8 cellular contexts compared by ENCODE assay signal in genomic region chr7:69599879-69600764, GRCh38. TPM values are rescaled to one million over a fixed set of nuclear protein-coding genes. Genes with fewer than 3 reads are reported as not detected.
DNase-seq lines count a peak whose midpoint lies in the region; ATAC-seq and TF ChIP-seq lines count a peak whose summit lies in the region.

No MANE protein-coding gene starts in this region.

- no peak overlapping the region for H3K27ac ChIP-seq in CD4-positive, alpha-beta T cell (ENCODE audit: low read depth, low read length)
- no peak overlapping the region for H3K27ac ChIP-seq in HUES6 (ENCODE audit: low read depth, low read length)
- no peak overlapping the region for H3K27ac ChIP-seq in ectodermal cell (ENCODE audit: insufficient read depth, low read depth, low read length, poor library complexity, severe bottlenecking)
- H3K27ac ChIP-seq in neural progenitor cell, result no peak overlapping the region

- H3K4me3 Mint-ChIP-seq in CD4-positive, alpha-beta T cell, result peak overlapping the region; percentile 88
- no peak overlapping the region for H3K4me3 Mint-ChIP-seq in neural progenitor cell

- no peak for TF ChIP-seq CTCF in CD4-positive, alpha-beta T cell (IDR thresholded peaks at IDR 0.05)
- TF ChIP-seq CTCF in neural progenitor cell (IDR thresholded peaks at IDR 0.05), result no peak

- H3K27me3 ChIP-seq in CD4-positive, alpha-beta T cell (ENCODE audit: control insufficient read depth, insufficient read depth, low read length), result peaks cover 44% of the 10 kb centered on the region
- peaks cover 82% of the 10 kb centered on the region for H3K27me3 ChIP-seq in HUES6 (ENCODE audit: control insufficient read depth, insufficient read depth, low read length)
- peaks cover 81% of the 10 kb centered on the region for H3K27me3 ChIP-seq in ectodermal cell (ENCODE audit: control insufficient read depth, insufficient read depth, low read length, poor library complexity, severe bottlenecking)
- peaks cover 80% of the 10 kb centered on the region for H3K27me3 ChIP-seq in neural progenitor cell

- H3K9me3 Mint-ChIP-seq in CD4-positive, alpha-beta T cell, result no peaks in the 10 kb centered on the region
- no peaks in the 10 kb centered on the region for H3K9me3 Mint-ChIP-seq in neural progenitor cell

- H4K20me1 ChIP-seq in neural progenitor cell (ENCODE audit: low read depth), result peaks cover 47% of the 10 kb centered on the region

- H3K4me1 Mint-ChIP-seq in CD4-positive, alpha-beta T cell (ENCODE audit: low read depth), result peaks cover 10% of the 10 kb centered on the region
- peaks cover 14% of the 10 kb centered on the region for H3K4me1 Mint-ChIP-seq in neural progenitor cell

- no peaks in the 10 kb centered on the region for H3K36me3 ChIP-seq in HUES6 (ENCODE audit: control insufficient read depth, insufficient read depth, low read length)
- no peaks in the 10 kb centered on the region for H3K36me3 ChIP-seq in ectodermal cell (ENCODE audit: control insufficient read depth, insufficient read depth, low read length)
- H3K36me3 ChIP-seq in neural progenitor cell, result no peaks in the 10 kb centered on the region

- ATAC-seq in CD4-positive, alpha-beta T cell (ENCODE audit: poor library complexity), result no peak
- ATAC-seq in GM19397 (IDR thresholded peaks at IDR 0.05; ENCODE audit: unreplicated experiment), result no peak
- no peak for ATAC-seq in HG03378 (IDR thresholded peaks at IDR 0.05; ENCODE audit: unreplicated experiment)

- intact Hi-C loops in CD4-positive, alpha-beta T cell (cut with DNase I, micrococcal nuclease), result no loop called here

- WGBS in ectodermal cell, 2 experiments, result 0% methylated on average over 24 to 25 of the region's 29 CpGs

- no peak for DNase-seq in CD4-positive, alpha-beta T cell
- DNase-seq in neural progenitor cell (ENCODE audit: low spot score) (peak; percentile 50), mesenteric fat pad (ENCODE audit: low spot score) (no peak), COR-L47 (lab: John Stamatoyannopoulos, UW) (no peak)

- POLR2A ChIA-PET in CD4-positive, alpha-beta T cell (lab: Charles Lee), result no interaction called here

- H3K4me2 ChIP-seq in neural progenitor cell, result peak overlapping the region; percentile 99

- H2AFZ ChIP-seq in neural progenitor cell (replicated peaks), result peak overlapping the region; percentile 95

- H3K9ac ChIP-seq in HUES6 (ENCODE audit: low read length), result peak overlapping the region; percentile 79
- H3K9ac ChIP-seq in neural progenitor cell, result no peak overlapping the region

- no peaks in the 10 kb centered on the region for H3K36me3 Mint-ChIP-seq in CD4-positive, alpha-beta T cell (ENCODE audit: low read depth)
- no peaks in the 10 kb centered on the region for H3K36me3 Mint-ChIP-seq in neural progenitor cell

- H3K4me3 ChIP-seq in HUES6 (ENCODE audit: low read depth, low read length), result peak overlapping the region; percentile 96
- peak overlapping the region; percentile 67 for H3K4me3 ChIP-seq in ectodermal cell (ENCODE audit: insufficient read depth, low read depth, low read length)
- peak overlapping the region; percentile 99 for H3K4me3 ChIP-seq in neural progenitor cell

- no peaks in the 10 kb centered on the region for H3K9me3 ChIP-seq in CD4-positive, alpha-beta T cell (ENCODE audit: control insufficient read depth, low read length)
- no peaks in the 10 kb centered on the region for H3K9me3 ChIP-seq in HUES6 (ENCODE audit: control insufficient read depth, insufficient read depth, low read depth, low read length)
- no peaks in the 10 kb centered on the region for H3K9me3 ChIP-seq in ectodermal cell (ENCODE audit: control insufficient read depth, low read length)
- no peaks in the 10 kb centered on the region for H3K9me3 ChIP-seq in neural progenitor cell (ENCODE audit: low read depth)

- H3K4me1 ChIP-seq in HUES6 (ENCODE audit: control insufficient read depth, insufficient read depth, low read length) (peaks cover 14% of the 10 kb centered on the region), ectodermal cell (ENCODE audit: control insufficient read depth, insufficient read depth, low read length) (peaks cover 8% of the 10 kb centered on the region), neural progenitor cell (peaks cover 12% of the 10 kb centered on the region)

- peaks cover 20% of the 10 kb centered on the region for H3F3A ChIP-seq in neural progenitor cell (ENCODE audit: low read depth)

- H3K79me2 ChIP-seq in neural progenitor cell (ENCODE audit: low read depth), result peaks cover 14% of the 10 kb centered on the region

- CTCF ChIA-PET in CD4-positive, alpha-beta T cell (lab: Charles Lee), result no interaction called here

- no peak overlapping the region for H3K27ac Mint-ChIP-seq in CD4-positive, alpha-beta T cell
- peak overlapping the region; percentile 99 for H3K27ac Mint-ChIP-seq in neural progenitor cell

- H3K27me3 Mint-ChIP-seq in CD4-positive, alpha-beta T cell, result peaks cover 18% of the 10 kb centered on the region
- peaks cover 4% of the 10 kb centered on the region for H3K27me3 Mint-ChIP-seq in neural progenitor cell (ENCODE audit: insufficient read depth, low read depth)

RNA-seq across cellular contexts. Expression of gene AUTS2, which starts 1.8 kb away (rescaled TPM):
- 10 to 100 TPM; 43.6 to 47.6 TPM for total RNA-seq in CD4-positive, alpha-beta T cell
- polyA plus RNA-seq in ectodermal cell (2013, experiment 1 of 4), result 96.2 TPM
- polyA plus RNA-seq in ectodermal cell (2013, experiment 2 of 4), result 125 TPM
- polyA plus RNA-seq in ectodermal cell (2013, experiment 3 of 4), result 84.1 TPM
- 98.0 TPM for polyA plus RNA-seq in ectodermal cell (2013, experiment 4 of 4)
- total RNA-seq in neural progenitor cell (ENCODE audit: low replicate concordance) (47.1 and 50.0 TPM in 2 replicates), mesenteric fat pad (28.1 TPM)
